ENCODE assay signal across 1 cellular context in genomic region chr4:74098628-74098995, GRCh38.
TF ChIP-seq lines count a peak whose summit lies in the region.

No MANE protein-coding gene starts in this region.

TF ChIP-seq in K562, 482 proteins besides CTCF, POLR2A, EP300 and RAD21 (continued from another document and continues in another):
- no peak; the same call in 1 of the 2 replicates for TF ChIP-seq ZNF175 (CRISPR knock-in tag; IDR thresholded peaks at IDR 0.05; ENCODE audit: low read depth)
- no peak for TF ChIP-seq BACH1 (tag; IDR thresholded peaks at IDR 0.05)
- no peak for TF ChIP-seq MIER1 (IDR thresholded peaks at IDR 0.05; ENCODE audit: low read depth)
- no peak for TF ChIP-seq TFAM (CRISPR knock-in tag; conservative IDR thresholded peaks at IDR 0.05)
- no peak for TF ChIP-seq FOXO4 (CRISPR knock-in tag; IDR thresholded peaks at IDR 0.05)
- TF ChIP-seq NCOA1 (IDR thresholded peaks at IDR 0.05; ENCODE audit: low read depth), result no peak
- TF ChIP-seq ZBTB11 (CRISPR knock-in tag; IDR thresholded peaks at IDR 0.05), result no peak
- TF ChIP-seq CHD4 (IDR thresholded peaks at IDR 0.05; ENCODE audit: insufficient read depth, insufficient replicate concordance, low read depth, low read length, poor library complexity, severe bottlenecking), result no peak
- TF ChIP-seq, protein P1, sequence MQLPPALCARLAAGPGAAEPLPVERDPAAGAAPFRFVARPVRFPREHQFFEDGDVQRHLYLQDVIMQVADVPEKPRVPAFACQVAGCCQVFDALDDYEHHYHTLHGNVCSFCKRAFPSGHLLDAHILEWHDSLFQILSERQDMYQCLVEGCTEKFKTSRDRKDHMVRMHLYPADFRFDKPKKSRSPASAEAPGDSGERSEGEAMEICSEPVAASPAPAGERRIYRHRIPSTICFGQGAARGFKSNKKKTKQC (CRISPR knock-in tag; IDR thresholded peaks at IDR 0.05), result no peak
- no peak for TF ChIP-seq ETS2 (tag; IDR thresholded peaks at IDR 0.05; ENCODE audit: borderline replicate concordance, poor library complexity, severe bottlenecking)
- TF ChIP-seq PHB2 (IDR thresholded peaks at IDR 0.05; ENCODE audit: low read depth), result no peak
- 0 out of 2 replicates have a peak, but pooled peaks have one; percentile 31 for TF ChIP-seq ZNF766 (CRISPR knock-in tag; conservative IDR thresholded peaks at IDR 0.05)
- 0 out of 2 replicates have a peak, but pooled peaks have one; percentile 15 for TF ChIP-seq POLR2AphosphoS5 (IDR thresholded peaks at IDR 0.05; ENCODE audit: control insufficient read depth, insufficient read depth, low read depth, low read length)
- TF ChIP-seq HDGF (IDR thresholded peaks at IDR 0.05), result no peak
- no peak for TF ChIP-seq JUND (IDR thresholded peaks at IDR 0.05; ENCODE audit: borderline replicate concordance, low read depth, low read length)
- no peak for TF ChIP-seq JUND (tag; IDR thresholded peaks at IDR 0.05; ENCODE audit: borderline replicate concordance, low read depth, low read length)
- TF ChIP-seq, protein P2, sequence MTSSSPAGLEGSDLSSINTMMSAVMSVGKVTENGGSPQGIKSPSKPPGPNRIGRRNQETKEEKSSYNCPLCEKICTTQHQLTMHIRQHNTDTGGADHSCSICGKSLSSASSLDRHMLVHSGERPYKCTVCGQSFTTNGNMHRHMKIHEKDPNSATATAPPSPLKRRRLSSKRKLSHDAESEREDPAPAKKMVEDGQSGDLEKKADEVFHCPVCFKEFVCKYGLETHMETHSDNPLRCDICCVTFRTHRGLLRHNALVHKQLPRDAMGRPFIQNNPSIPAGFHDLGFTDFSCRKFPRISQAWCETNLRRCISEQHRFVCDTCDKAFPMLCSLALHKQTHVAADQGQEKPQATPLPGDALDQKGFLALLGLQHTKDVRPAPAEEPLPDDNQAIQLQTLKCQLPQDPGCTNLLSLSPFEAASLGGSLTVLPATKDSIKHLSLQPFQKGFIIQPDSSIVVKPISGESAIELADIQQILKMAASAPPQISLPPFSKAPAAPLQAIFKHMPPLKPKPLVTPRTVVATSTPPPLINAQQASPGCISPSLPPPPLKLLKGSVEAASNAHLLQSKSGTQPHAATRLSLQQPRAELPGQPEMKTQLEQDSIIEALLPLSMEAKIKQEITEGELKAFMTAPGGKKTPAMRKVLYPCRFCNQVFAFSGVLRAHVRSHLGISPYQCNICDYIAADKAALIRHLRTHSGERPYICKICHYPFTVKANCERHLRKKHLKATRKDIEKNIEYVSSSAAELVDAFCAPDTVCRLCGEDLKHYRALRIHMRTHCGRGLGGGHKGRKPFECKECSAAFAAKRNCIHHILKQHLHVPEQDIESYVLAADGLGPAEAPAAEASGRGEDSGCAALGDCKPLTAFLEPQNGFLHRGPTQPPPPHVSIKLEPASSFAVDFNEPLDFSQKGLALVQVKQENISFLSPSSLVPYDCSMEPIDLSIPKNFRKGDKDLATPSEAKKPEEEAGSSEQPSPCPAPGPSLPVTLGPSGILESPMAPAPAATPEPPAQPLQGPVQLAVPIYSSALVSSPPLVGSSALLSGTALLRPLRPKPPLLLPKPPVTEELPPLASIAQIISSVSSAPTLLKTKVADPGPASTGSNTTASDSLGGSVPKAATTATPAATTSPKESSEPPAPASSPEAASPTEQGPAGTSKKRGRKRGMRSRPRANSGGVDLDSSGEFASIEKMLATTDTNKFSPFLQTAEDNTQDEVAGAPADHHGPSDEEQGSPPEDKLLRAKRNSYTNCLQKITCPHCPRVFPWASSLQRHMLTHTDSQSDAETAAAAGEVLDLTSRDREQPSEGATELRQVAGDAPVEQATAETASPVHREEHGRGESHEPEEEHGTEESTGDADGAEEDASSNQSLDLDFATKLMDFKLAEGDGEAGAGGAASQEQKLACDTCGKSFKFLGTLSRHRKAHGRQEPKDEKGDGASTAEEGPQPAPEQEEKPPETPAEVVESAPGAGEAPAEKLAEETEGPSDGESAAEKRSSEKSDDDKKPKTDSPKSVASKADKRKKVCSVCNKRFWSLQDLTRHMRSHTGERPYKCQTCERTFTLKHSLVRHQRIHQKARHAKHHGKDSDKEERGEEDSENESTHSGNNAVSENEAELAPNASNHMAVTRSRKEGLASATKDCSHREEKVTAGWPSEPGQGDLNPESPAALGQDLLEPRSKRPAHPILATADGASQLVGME (CRISPR knock-in tag; IDR thresholded peaks at IDR 0.05), result no peak; the same call in 1 of the 2 replicates
- TF ChIP-seq AFF4 (CRISPR knock-in tag; IDR thresholded peaks at IDR 0.05), result no peak
- no peak for TF ChIP-seq TSC22D4 (tag; IDR thresholded peaks at IDR 0.05)
- no peak for TF ChIP-seq ETV6 (IDR thresholded peaks at IDR 0.05; ENCODE audit: borderline replicate concordance in 1 of 2, low read depth in 2 of 2, low read length in 1 of 2)
- TF ChIP-seq ETV6 (CRISPR knock-in tag; IDR thresholded peaks at IDR 0.05; ENCODE audit: borderline replicate concordance), result 0 out of 2 replicates have a peak, but pooled peaks have one; percentile 1
- no peak for TF ChIP-seq SMARCA5 (IDR thresholded peaks at IDR 0.05)
- no peak for TF ChIP-seq NCOA6 (IDR thresholded peaks at IDR 0.05)
- no peak for TF ChIP-seq SPI1 (IDR thresholded peaks at IDR 0.05; ENCODE audit: borderline replicate concordance, low read depth, low read length)
- TF ChIP-seq NR2F6 (CRISPR knock-in tag; IDR thresholded peaks at IDR 0.05), result no peak
- TF ChIP-seq, protein P3, sequence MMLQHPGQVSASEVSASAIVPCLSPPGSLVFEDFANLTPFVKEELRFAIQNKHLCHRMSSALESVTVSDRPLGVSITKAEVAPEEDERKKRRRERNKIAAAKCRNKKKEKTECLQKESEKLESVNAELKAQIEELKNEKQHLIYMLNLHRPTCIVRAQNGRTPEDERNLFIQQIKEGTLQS (IDR thresholded peaks at IDR 0.05), result no peak
- TF ChIP-seq, protein P3 (CRISPR knock-in tag; conservative IDR thresholded peaks at IDR 0.05), result no peak
- TF ChIP-seq, protein P4, sequence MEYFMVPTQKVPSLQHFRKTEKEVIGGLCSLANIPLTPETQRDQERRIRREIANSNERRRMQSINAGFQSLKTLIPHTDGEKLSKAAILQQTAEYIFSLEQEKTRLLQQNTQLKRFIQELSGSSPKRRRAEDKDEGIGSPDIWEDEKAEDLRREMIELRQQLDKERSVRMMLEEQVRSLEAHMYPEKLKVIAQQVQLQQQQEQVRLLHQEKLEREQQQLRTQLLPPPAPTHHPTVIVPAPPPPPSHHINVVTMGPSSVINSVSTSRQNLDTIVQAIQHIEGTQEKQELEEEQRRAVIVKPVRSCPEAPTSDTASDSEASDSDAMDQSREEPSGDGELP (CRISPR knock-in tag; IDR thresholded peaks at IDR 0.05; ENCODE audit: borderline replicate concordance), result no peak
- no peak for TF ChIP-seq NFIX (CRISPR knock-in tag; IDR thresholded peaks at IDR 0.05; ENCODE audit: low read depth)
- TF ChIP-seq, protein P5, sequence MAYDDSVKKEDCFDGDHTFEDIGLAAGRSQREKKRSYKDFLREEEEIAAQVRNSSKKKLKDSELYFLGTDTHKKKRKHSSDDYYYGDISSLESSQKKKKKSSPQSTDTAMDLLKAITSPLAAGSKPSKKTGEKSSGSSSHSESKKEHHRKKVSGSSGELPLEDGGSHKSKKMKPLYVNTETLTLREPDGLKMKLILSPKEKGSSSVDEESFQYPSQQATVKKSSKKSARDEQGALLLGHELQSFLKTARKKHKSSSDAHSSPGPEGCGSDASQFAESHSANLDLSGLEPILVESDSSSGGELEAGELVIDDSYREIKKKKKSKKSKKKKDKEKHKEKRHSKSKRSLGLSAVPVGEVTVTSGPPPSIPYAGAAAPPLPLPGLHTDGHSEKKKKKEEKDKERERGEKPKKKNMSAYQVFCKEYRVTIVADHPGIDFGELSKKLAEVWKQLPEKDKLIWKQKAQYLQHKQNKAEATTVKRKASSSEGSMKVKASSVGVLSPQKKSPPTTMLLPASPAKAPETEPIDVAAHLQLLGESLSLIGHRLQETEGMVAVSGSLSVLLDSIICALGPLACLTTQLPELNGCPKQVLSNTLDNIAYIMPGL (CRISPR knock-in tag; IDR thresholded peaks at IDR 0.05), result peak; percentile 71; the same call in 1 of the 2 replicates
- TF ChIP-seq RFX7 (CRISPR knock-in tag; IDR thresholded peaks at IDR 0.05), result no peak
- TF ChIP-seq ARID4B (CRISPR knock-in tag; IDR thresholded peaks at IDR 0.05), result no peak
- TF ChIP-seq ZNF197 (CRISPR knock-in tag; IDR thresholded peaks at IDR 0.05; ENCODE audit: low read depth), result no peak
- TF ChIP-seq GATAD2B (IDR thresholded peaks at IDR 0.05; ENCODE audit: borderline replicate concordance), result 0 out of 2 replicates have a peak, but pooled peaks have one; percentile 53
